In genomic region chr3:100206687-100207086, GRCh38 we compare ENCODE assay signal across 23 cellular contexts. TPM values are rescaled to one million over a fixed set of nuclear protein-coding genes. Genes with fewer than 3 reads are reported as not detected.
DNase-seq lines count a peak whose midpoint lies in the region; ATAC-seq, FAIRE-seq and TF ChIP-seq lines count a peak whose summit lies in the region.
"Had no signal": no experiment of that assay in that cellular context is flagged by ENCODE, and none has a peak within 500 bp of the region (broad histone marks: within the 10 kb centered on the region; RNA-seq: fewer than 3 reads in every experiment).

No MANE protein-coding gene starts in this region.

- H2BK12ac ChIP-seq in H1 (ENCODE audit: low read depth, low read length): no peak overlapping the region

- no peak for TF ChIP-seq EP300 in H1 (IDR thresholded peaks at IDR 0.05; ENCODE audit: borderline replicate concordance in 1 of 2, low read depth in 2 of 2, low read length in 2 of 2)

- no peaks in the 10 kb centered on the region for H4K20me1 ChIP-seq in H1 (replicated peaks in 1 of 2; ENCODE audit: control insufficient read depth in 1 of 2, insufficient read depth in 2 of 2, low read length in 2 of 2)

- no peak overlapping the region for H3K4ac ChIP-seq in H1 (replicated peaks; ENCODE audit: insufficient read length, low read depth, low read length)

- no peak overlapping the region for H3K4me3 ChIP-seq in H1 (ENCODE audit: extremely low read depth in 1 of 4, insufficient read depth in 2 of 4, low read depth in 3 of 4, low read length in 4 of 4)
- H3K4me3 ChIP-seq: A549, GM23338, HAP-1 had no signal

- H2BK120ac ChIP-seq in H1 (replicated peaks; ENCODE audit: low read depth, low read length): no peak overlapping the region

- no peak for TF ChIP-seq POLR2A in H1 (IDR thresholded peaks at IDR 0.05; ENCODE audit: control extremely low read depth in 1 of 2, low read depth in 2 of 2, low read length in 2 of 2)

- WGBS in H1 (ENCODE audit: extremely low coverage in 1 of 2, insufficient coverage in 1 of 2, insufficient read length in 1 of 2, insufficient replicate concordance in 2 of 2, low coverage in 1 of 2, low lambda C conversion rate in 2 of 2, missing lambda C conversion rate in 1 of 2), 2 experiments: 94% methylated on average over 1 of the region's 1 CpG; no CpG with 5 or more reads in 1 of the 2 experiments

- no peaks in the 10 kb centered on the region for H3K36me3 ChIP-seq in H1 (ENCODE audit: control insufficient read depth in 2 of 4, insufficient read depth in 4 of 4, low read length in 3 of 4)
- H3K36me3 ChIP-seq: HAP-1 had no signal

- no peaks in the 10 kb centered on the region for H3K23me2 ChIP-seq in H1 (ENCODE audit: low read depth, low read length)

- H2BK15ac ChIP-seq in H1 (ENCODE audit: low read length): no peak overlapping the region

- TF ChIP-seq RAD21 in H1 (IDR thresholded peaks at IDR 0.05 in 1 of 2, conservative IDR thresholded peaks at IDR 0.05 in 1 of 2; ENCODE audit: low read depth in 2 of 2, low read length in 2 of 2): no peak

- ATAC-seq in HG03442 (IDR thresholded peaks at IDR 0.05; ENCODE audit: unreplicated experiment): no peak
- no peak for ATAC-seq in HG03342 (IDR thresholded peaks at IDR 0.05; ENCODE audit: unreplicated experiment)
- ATAC-seq: A549, GM23338 had no signal

- H3K4me1 ChIP-seq in H1 (replicated peaks in 1 of 4; ENCODE audit: control insufficient read depth in 3 of 4, insufficient read depth in 4 of 4, low read length in 3 of 4): peaks cover 0 to 12% (median 10%) of the 10 kb centered on the region in 4 experiments; a peak in 5 of 7 replicates
- H3K4me1 ChIP-seq: A549 had no signal

- POLR2A ChIA-PET in H1 (lab: Charles Lee; ENCODE audit: partially characterized antibody): no interaction called here

- no peaks in the 10 kb centered on the region for H3K27me3 ChIP-seq in H1 (replicated peaks in 1 of 4; ENCODE audit: control insufficient read depth in 3 of 4, extremely low read depth in 1 of 4, insufficient read depth in 3 of 4, low read length in 3 of 4)

- H2AK5ac ChIP-seq in H1 (ENCODE audit: low read depth, low read length): no peak overlapping the region

- no peak for TF ChIP-seq CTCF in H1 (IDR thresholded peaks at IDR 0.05; ENCODE audit: control extremely low read depth in 1 of 3, insufficient read depth in 1 of 3, low read depth in 1 of 3, low read length in 3 of 3)

- no peak overlapping the region for H2BK20ac ChIP-seq in H1 (ENCODE audit: low read length)

- no peak overlapping the region for H3K9ac ChIP-seq in H1 (replicated peaks in 1 of 4; ENCODE audit: extremely low read depth in 1 of 4, low read depth in 3 of 4, low read length in 3 of 4)

- H3K79me1 ChIP-seq in H1 (ENCODE audit: low read depth, low read length): no peaks in the 10 kb centered on the region

- CTCF ChIA-PET in H1 (lab: Charles Lee; ENCODE audit: partially characterized antibody): interaction anchor here (1.4 kb wide), 1 partner anchor 47 kb away, joined by 7 read pairs; no protein-coding TSS in a partner anchor

- H3K14ac ChIP-seq in H1 (ENCODE audit: insufficient read length): no peak overlapping the region

- DNase-seq in Ammon's horn (ENCODE audit: low spot score): peak; percentile 59
- DNase-seq in H1 (ENCODE audit: low read depth in 1 of 2, low spot score in 2 of 2): no peak
- peak; percentile 9 for DNase-seq in occipital lobe (lab: John Stamatoyannopoulos, UW)
- DNase-seq in NCI-H2227 (lab: John Stamatoyannopoulos, UW; ENCODE audit: unreplicated experiment): no peak
- DNase-seq: 8988T; ACHN; AML-193; C1 segment of cervical spinal cord; Calu3; CD4-positive, alpha-beta memory T cell; COR-L47; DMS53; DMS79 treated with DMSO at 0.1 percent for 48 hours; GF-D8; HFFc6 had no signal

- no peak overlapping the region for H3K18ac ChIP-seq in H1 (ENCODE audit: extremely low read depth, low read length)

- no peak overlapping the region for H4K91ac ChIP-seq in H1 (replicated peaks; ENCODE audit: insufficient read length, low read length)

- H3K79me2 ChIP-seq in H1 (ENCODE audit: control insufficient read depth in 1 of 2, insufficient read depth in 2 of 2, low read length in 2 of 2): no peaks in the 10 kb centered on the region

- H4K5ac ChIP-seq in H1 (ENCODE audit: insufficient read length, low read depth, low read length): no peak overlapping the region

- H3K4me2 ChIP-seq in H1 (ENCODE audit: insufficient read depth in 1 of 2, low read depth in 2 of 2, low read length in 2 of 2): no peak overlapping the region
- H3K4me2 ChIP-seq: A549, GM23338 had no signal

- H2BK5ac ChIP-seq in H1 (ENCODE audit: low read depth, low read length): no peak overlapping the region

- H2AFZ ChIP-seq in H1 (ENCODE audit: low read length): peak overlapping the region; percentile 54
- H2AFZ ChIP-seq: GM23338 had no signal

- FAIRE-seq in H1 (lab: Jason Lieb, UNC): no peak
- FAIRE-seq: A549, GM12891, GM18507, H54 had no signal

- H3K56ac ChIP-seq in H1 (replicated peaks; ENCODE audit: insufficient read length, low read depth, low read length): no peak overlapping the region

- no peak overlapping the region for H3K23ac ChIP-seq in H1 (ENCODE audit: insufficient read length)

- H4K8ac ChIP-seq in H1 (ENCODE audit: extremely low read depth, insufficient read depth, low read length): no peak overlapping the region

- H3K27ac ChIP-seq in H1 (ENCODE audit: low read depth, low read length): no peak overlapping the region
- H3K27ac ChIP-seq: A549 had no signal

- no peaks in the 10 kb centered on the region for H3K9me3 ChIP-seq in H1 (ENCODE audit: insufficient read depth in 2 of 2, low read depth in 1 of 2, low read length in 1 of 2)
- H3K9me3 ChIP-seq: A549, HAP-1 had no signal

TF ChIP-seq in H1, 55 proteins besides CTCF, POLR2A, EP300 and RAD21:
- TF ChIP-seq E2F6 (IDR thresholded peaks at IDR 0.05) (no peak), ASH2L (IDR thresholded peaks at IDR 0.05; ENCODE audit: low read length) (no peak), CTBP2 (IDR thresholded peaks at IDR 0.05; ENCODE audit: borderline replicate concordance, insufficient read depth, insufficient read length, low read length) (no peak), FOSL1 (IDR thresholded peaks at IDR 0.05; ENCODE audit: insufficient read depth, low read depth, low read length) (no peak), CBX8 (IDR thresholded peaks at IDR 0.05; ENCODE audit: borderline replicate concordance, low read depth, low read length) (no peak), BRCA1 (IDR thresholded peaks at IDR 0.05; ENCODE audit: low read depth, low read length) (no peak), TBP (IDR thresholded peaks at IDR 0.05; ENCODE audit: low read depth, low read length) (no peak), SRF (IDR thresholded peaks at IDR 0.05; ENCODE audit: low read depth, low read length) (no peak), PHF8 (conservative IDR thresholded peaks at IDR 0.05; ENCODE audit: low read depth, low read length) (no peak)

RNA-seq across cellular contexts. Expression of gene TBC1D23, which starts 54.1 kb away (rescaled TPM):
- 24.7 and 29.3 TPM in 2 replicates for total RNA-seq in H1 (2021; fragmentation: NEBNext Ultra II Directional; extraction: Animal tissue kit (Norgen Biotek cat#: 25700))
- 4.3 and 6.4 TPM in 2 replicates for polyA plus RNA-seq in H1 (2011; rRNA removed)
- 9.3 TPM for polyA plus RNA-seq in H1 (2011; cell fraction: cytosol; rRNA removed)
- 2.3 TPM for polyA plus RNA-seq in H1 (2011; cell fraction: nucleus; rRNA removed)
- polyA plus RNA-seq in H1 (2012, experiment 1 of 2): 7.1 to 15.5 TPM (median 9.7 TPM) in 4 replicates
- polyA plus RNA-seq in H1 (2012, experiment 2 of 2): 1.2 TPM
- 9.6 TPM for polyA plus RNA-seq in H1 (2013, experiment 1 of 2)
- polyA plus RNA-seq in H1 (2013, experiment 2 of 2): 11.3 TPM
- 19.7 and 30.9 TPM in 2 replicates for polyA minus RNA-seq in H1 (2011; rRNA and poly(A)+ RNA removed)
- polyA minus RNA-seq in H1 (2011; cell fraction: cytosol; rRNA and poly(A)+ RNA removed): 9.7 TPM
- 10.2 TPM for polyA minus RNA-seq in H1 (2011; cell fraction: nucleus; rRNA and poly(A)+ RNA removed)
- 73.5 TPM for total RNA-seq in occipital lobe

Comparison
In these comparisons a context has a peak if more than half of its experiments do, and no peak if none do; other contexts are left out.
1. DNase-seq: peak in Ammon's horn (single experiment) and occipital lobe (single experiment); none in H1 (0 of 2) and NCI-H2227 (single experiment).